ENCODE assay signal across 1 cellular context in the genomic region with DNA sequence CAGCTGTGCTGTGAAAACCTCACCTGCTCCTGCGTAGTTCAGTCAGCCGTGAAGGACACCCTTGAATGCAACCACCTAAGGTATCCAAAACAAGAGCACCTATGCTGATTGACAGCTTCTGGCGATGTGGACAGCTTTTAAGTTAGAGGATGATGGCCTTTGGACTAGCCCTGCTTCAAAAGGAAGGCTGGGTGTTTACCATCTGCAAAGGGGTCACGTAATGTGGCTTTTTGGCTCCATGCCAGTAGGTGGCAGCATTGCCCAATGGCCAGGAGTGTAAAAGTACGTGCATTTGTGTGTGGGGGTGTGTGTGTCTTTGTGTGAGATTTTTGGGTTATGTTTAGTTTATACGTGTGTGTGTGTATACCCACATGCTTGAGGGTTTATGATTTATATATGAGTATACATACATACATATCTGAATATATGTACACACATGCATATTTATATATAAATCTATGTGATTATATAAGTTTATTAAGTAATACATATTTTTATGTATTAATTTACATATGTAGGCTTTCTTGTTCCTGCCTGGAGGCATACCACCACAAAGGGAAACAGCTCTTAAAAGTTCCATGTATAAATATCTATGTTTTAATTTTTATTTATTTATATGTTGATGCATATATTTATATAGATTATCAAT.
TF ChIP-seq lines count a peak whose summit lies in the region.

No MANE protein-coding gene starts in this region.

TF ChIP-seq in HepG2, 621 proteins besides CTCF, POLR2A, EP300 and RAD21 (continued from another document and continues in another):
- TF ChIP-seq, protein P1, sequence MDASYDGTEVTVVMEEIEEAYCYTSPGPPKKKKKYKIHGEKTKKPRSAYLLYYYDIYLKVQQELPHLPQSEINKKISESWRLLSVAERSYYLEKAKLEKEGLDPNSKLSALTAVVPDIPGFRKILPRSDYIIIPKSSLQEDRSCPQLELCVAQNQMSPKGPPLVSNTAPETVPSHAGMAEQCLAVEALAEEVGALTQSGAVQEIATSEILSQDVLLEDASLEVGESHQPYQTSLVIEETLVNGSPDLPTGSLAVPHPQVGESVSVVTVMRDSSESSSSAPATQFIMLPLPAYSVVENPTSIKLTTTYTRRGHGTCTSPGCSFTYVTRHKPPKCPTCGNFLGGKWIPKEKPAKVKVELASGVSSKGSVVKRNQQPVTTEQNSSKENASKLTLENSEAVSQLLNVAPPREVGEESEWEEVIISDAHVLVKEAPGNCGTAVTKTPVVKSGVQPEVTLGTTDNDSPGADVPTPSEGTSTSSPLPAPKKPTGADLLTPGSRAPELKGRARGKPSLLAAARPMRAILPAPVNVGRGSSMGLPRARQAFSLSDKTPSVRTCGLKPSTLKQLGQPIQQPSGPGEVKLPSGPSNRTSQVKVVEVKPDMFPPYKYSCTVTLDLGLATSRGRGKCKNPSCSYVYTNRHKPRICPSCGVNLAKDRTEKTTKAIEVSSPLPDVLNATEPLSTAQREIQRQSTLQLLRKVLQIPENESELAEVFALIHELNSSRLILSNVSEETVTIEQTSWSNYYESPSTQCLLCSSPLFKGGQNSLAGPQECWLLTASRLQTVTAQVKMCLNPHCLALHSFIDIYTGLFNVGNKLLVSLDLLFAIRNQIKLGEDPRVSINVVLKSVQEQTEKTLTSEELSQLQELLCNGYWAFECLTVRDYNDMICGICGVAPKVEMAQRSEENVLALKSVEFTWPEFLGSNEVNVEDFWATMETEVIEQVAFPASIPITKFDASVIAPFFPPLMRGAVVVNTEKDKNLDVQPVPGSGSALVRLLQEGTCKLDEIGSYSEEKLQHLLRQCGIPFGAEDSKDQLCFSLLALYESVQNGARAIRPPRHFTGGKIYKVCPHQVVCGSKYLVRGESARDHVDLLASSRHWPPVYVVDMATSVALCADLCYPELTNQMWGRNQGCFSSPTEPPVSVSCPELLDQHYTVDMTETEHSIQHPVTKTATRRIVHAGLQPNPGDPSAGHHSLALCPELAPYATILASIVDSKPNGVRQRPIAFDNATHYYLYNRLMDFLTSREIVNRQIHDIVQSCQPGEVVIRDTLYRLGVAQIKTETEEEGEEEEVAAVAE (CRISPR knock-in tag; IDR thresholded peaks at IDR 0.05; ENCODE audit: borderline replicate concordance) = no peak
- TF ChIP-seq FOXK1 (CRISPR knock-in tag; IDR thresholded peaks at IDR 0.05; ENCODE audit: borderline replicate concordance, low read depth) (peak; percentile 95), NFRKB (IDR thresholded peaks at IDR 0.05) (no peak), SOX5 (CRISPR knock-in tag; IDR thresholded peaks at IDR 0.05; ENCODE audit: borderline replicate concordance) (peak; percentile 64), CC2D1A (CRISPR knock-in tag; IDR thresholded peaks at IDR 0.05) (no peak), ISL2 (CRISPR knock-in tag; IDR thresholded peaks at IDR 0.05) (peak; percentile 36; the same call in 1 of the 2 replicates), YEATS2 (CRISPR knock-in tag; IDR thresholded peaks at IDR 0.05; ENCODE audit: borderline replicate concordance) (no peak), ZFP1 (CRISPR knock-in tag; IDR thresholded peaks at IDR 0.05) (no peak), HIVEP1 (CRISPR knock-in tag; IDR thresholded peaks at IDR 0.05) (no peak), GABPA (IDR thresholded peaks at IDR 0.05; ENCODE audit: low read depth, low read length) (no peak), GABPA (CRISPR knock-in tag; IDR thresholded peaks at IDR 0.05; ENCODE audit: low read depth) (0 out of 2 replicates have a peak, but pooled peaks have one; percentile 20), ZNF441 (CRISPR knock-in tag; IDR thresholded peaks at IDR 0.05; ENCODE audit: borderline replicate concordance) (no peak), ZFYVE20 (CRISPR knock-in tag; IDR thresholded peaks at IDR 0.05; ENCODE audit: borderline replicate concordance, low read depth) (no peak), ZSCAN30 (CRISPR knock-in tag; IDR thresholded peaks at IDR 0.05) (no peak), TEAD3 (CRISPR knock-in tag; optimal IDR thresholded peaks at IDR 0.05; ENCODE audit: borderline replicate concordance) (peak; percentile 81), TCF7L2 (IDR thresholded peaks at IDR 0.05; ENCODE audit: low read depth, low read length) (no peak), ZNF879 (CRISPR knock-in tag; IDR thresholded peaks at IDR 0.05) (no peak), ZNF256 (CRISPR knock-in tag; conservative IDR thresholded peaks at IDR 0.05) (no peak), ZNF12 (CRISPR knock-in tag; IDR thresholded peaks at IDR 0.05) (no peak), FOXM1 (CRISPR knock-in tag; IDR thresholded peaks at IDR 0.05) (no peak), SNAI1 (CRISPR knock-in tag; IDR thresholded peaks at IDR 0.05; ENCODE audit: borderline replicate concordance) (no peak), POLR2G (IDR thresholded peaks at IDR 0.05; ENCODE audit: low read depth, low read length) (no peak), ZFP82 (CRISPR knock-in tag; IDR thresholded peaks at IDR 0.05; ENCODE audit: borderline replicate concordance) (no peak), ZNF121 (CRISPR knock-in tag; IDR thresholded peaks at IDR 0.05) (no peak), SKI (IDR thresholded peaks at IDR 0.05; ENCODE audit: partially characterized antibody) (no peak), ZNF839 (CRISPR knock-in tag; IDR thresholded peaks at IDR 0.05; ENCODE audit: borderline replicate concordance) (no peak), ZNF234 (CRISPR knock-in tag; conservative IDR thresholded peaks at IDR 0.05) (no peak), TBX3 (IDR thresholded peaks at IDR 0.05; ENCODE audit: borderline replicate concordance) (no peak), KLF6 (CRISPR knock-in tag; IDR thresholded peaks at IDR 0.05) (no peak), TSC22D2 (CRISPR knock-in tag; IDR thresholded peaks at IDR 0.05; ENCODE audit: borderline replicate concordance) (no peak), ZNF260 (CRISPR knock-in tag; IDR thresholded peaks at IDR 0.05; ENCODE audit: borderline replicate concordance, low read depth) (no peak), ZBTB20 (CRISPR knock-in tag; IDR thresholded peaks at IDR 0.05; ENCODE audit: borderline replicate concordance, low read depth) (no peak), ZSCAN20 (CRISPR knock-in tag; IDR thresholded peaks at IDR 0.05; ENCODE audit: borderline replicate concordance) (no peak), PHF21A (CRISPR knock-in tag; IDR thresholded peaks at IDR 0.05) (no peak)
- TF ChIP-seq, protein P2, sequence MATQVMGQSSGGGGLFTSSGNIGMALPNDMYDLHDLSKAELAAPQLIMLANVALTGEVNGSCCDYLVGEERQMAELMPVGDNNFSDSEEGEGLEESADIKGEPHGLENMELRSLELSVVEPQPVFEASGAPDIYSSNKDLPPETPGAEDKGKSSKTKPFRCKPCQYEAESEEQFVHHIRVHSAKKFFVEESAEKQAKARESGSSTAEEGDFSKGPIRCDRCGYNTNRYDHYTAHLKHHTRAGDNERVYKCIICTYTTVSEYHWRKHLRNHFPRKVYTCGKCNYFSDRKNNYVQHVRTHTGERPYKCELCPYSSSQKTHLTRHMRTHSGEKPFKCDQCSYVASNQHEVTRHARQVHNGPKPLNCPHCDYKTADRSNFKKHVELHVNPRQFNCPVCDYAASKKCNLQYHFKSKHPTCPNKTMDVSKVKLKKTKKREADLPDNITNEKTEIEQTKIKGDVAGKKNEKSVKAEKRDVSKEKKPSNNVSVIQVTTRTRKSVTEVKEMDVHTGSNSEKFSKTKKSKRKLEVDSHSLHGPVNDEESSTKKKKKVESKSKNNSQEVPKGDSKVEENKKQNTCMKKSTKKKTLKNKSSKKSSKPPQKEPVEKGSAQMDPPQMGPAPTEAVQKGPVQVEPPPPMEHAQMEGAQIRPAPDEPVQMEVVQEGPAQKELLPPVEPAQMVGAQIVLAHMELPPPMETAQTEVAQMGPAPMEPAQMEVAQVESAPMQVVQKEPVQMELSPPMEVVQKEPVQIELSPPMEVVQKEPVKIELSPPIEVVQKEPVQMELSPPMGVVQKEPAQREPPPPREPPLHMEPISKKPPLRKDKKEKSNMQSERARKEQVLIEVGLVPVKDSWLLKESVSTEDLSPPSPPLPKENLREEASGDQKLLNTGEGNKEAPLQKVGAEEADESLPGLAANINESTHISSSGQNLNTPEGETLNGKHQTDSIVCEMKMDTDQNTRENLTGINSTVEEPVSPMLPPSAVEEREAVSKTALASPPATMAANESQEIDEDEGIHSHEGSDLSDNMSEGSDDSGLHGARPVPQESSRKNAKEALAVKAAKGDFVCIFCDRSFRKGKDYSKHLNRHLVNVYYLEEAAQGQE (IDR thresholded peaks at IDR 0.05; ENCODE audit: borderline replicate concordance in 1 of 2, low read depth in 1 of 2, low read length in 2 of 2) = no peak; a peak in 1 of 4 replicates
- TF ChIP-seq, protein P3, sequence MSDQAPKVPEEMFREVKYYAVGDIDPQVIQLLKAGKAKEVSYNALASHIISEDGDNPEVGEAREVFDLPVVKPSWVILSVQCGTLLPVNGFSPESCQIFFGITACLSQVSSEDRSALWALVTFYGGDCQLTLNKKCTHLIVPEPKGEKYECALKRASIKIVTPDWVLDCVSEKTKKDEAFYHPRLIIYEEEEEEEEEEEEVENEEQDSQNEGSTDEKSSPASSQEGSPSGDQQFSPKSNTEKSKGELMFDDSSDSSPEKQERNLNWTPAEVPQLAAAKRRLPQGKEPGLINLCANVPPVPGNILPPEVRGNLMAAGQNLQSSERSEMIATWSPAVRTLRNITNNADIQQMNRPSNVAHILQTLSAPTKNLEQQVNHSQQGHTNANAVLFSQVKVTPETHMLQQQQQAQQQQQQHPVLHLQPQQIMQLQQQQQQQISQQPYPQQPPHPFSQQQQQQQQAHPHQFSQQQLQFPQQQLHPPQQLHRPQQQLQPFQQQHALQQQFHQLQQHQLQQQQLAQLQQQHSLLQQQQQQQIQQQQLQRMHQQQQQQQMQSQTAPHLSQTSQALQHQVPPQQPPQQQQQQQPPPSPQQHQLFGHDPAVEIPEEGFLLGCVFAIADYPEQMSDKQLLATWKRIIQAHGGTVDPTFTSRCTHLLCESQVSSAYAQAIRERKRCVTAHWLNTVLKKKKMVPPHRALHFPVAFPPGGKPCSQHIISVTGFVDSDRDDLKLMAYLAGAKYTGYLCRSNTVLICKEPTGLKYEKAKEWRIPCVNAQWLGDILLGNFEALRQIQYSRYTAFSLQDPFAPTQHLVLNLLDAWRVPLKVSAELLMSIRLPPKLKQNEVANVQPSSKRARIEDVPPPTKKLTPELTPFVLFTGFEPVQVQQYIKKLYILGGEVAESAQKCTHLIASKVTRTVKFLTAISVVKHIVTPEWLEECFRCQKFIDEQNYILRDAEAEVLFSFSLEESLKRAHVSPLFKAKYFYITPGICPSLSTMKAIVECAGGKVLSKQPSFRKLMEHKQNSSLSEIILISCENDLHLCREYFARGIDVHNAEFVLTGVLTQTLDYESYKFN (CRISPR knock-in tag; conservative IDR thresholded peaks at IDR 0.05) = peak; percentile 82
- TF ChIP-seq, protein P4, sequence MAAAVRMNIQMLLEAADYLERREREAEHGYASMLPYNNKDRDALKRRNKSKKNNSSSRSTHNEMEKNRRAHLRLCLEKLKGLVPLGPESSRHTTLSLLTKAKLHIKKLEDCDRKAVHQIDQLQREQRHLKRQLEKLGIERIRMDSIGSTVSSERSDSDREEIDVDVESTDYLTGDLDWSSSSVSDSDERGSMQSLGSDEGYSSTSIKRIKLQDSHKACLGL (CRISPR knock-in tag; IDR thresholded peaks at IDR 0.05) = no peak
- TF ChIP-seq, protein P5, sequence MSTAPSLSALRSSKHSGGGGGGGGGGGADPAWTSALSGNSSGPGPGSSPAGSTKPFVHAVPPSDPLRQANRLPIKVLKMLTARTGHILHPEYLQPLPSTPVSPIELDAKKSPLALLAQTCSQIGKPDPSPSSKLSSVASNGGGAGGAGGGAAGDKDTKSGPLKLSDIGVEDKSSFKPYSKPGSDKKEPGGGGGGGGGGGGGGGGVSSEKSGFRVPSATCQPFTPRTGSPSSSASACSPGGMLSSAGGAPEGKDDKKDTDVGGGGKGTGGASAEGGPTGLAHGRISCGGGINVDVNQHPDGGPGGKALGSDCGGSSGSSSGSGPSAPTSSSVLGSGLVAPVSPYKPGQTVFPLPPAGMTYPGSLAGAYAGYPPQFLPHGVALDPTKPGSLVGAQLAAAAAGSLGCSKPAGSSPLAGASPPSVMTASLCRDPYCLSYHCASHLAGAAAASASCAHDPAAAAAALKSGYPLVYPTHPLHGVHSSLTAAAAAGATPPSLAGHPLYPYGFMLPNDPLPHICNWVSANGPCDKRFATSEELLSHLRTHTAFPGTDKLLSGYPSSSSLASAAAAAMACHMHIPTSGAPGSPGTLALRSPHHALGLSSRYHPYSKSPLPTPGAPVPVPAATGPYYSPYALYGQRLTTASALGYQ (CRISPR knock-in tag; IDR thresholded peaks at IDR 0.05) = no peak
- TF ChIP-seq, protein P6, sequence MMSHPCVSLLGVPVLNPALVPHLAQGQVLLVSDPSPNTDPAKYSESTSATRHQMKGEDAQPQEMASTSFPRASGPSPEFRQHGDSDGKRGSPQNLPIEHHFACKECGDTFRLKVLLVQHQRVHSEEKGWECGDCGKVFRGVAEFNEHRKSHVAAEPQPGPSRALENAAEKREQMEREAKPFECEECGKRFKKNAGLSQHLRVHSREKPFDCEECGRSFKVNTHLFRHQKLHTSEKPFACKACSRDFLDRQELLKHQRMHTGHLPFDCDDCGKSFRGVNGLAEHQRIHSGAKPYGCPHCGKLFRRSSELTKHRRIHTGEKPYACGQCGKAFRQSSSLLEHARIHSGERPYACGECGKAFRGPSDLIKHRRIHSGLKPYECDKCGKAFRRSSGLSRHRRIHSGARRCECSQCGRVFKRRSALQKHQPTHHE (CRISPR knock-in tag; IDR thresholded peaks at IDR 0.05; ENCODE audit: borderline replicate concordance) = no peak
- TF ChIP-seq, protein P7, sequence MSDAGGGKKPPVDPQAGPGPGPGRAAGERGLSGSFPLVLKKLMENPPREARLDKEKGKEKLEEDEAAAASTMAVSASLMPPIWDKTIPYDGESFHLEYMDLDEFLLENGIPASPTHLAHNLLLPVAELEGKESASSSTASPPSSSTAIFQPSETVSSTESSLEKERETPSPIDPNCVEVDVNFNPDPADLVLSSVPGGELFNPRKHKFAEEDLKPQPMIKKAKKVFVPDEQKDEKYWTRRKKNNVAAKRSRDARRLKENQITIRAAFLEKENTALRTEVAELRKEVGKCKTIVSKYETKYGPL (CRISPR knock-in tag; IDR thresholded peaks at IDR 0.05) = no peak
- TF ChIP-seq, protein P8, sequence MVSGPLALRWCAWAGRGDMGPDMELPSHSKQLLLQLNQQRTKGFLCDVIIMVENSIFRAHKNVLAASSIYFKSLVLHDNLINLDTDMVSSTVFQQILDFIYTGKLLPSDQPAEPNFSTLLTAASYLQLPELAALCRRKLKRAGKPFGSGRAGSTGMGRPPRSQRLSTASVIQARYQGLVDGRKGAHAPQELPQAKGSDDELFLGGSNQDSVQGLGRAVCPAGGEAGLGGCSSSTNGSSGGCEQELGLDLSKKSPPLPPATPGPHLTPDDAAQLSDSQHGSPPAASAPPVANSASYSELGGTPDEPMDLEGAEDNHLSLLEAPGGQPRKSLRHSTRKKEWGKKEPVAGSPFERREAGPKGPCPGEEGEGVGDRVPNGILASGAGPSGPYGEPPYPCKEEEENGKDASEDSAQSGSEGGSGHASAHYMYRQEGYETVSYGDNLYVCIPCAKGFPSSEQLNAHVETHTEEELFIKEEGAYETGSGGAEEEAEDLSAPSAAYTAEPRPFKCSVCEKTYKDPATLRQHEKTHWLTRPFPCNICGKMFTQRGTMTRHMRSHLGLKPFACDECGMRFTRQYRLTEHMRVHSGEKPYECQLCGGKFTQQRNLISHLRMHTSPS (CRISPR knock-in tag; IDR thresholded peaks at IDR 0.05; ENCODE audit: low read depth) = no peak
